8 cellular contexts compared by ENCODE assay signal in genomic region chr12:48157889-48158370, GRCh38. TPM values are rescaled to one million over a fixed set of nuclear protein-coding genes. Genes with fewer than 3 reads are reported as not detected.
DNase-seq lines count a peak whose midpoint lies in the region; FAIRE-seq and TF ChIP-seq lines count a peak whose summit lies in the region.

No MANE protein-coding gene starts in this region.

- H2AFZ ChIP-seq in GM23248: peak overlapping the region; percentile 99
- H2AFZ ChIP-seq in fibroblast of lung (ENCODE audit: low read length): peak overlapping the region; percentile 47
- H2AFZ ChIP-seq in smooth muscle cell (ENCODE audit: low read depth): peak overlapping the region; percentile 75

- H3F3A ChIP-seq in GM23248 (ENCODE audit: insufficient read depth) (no peaks in the 10 kb centered on the region), smooth muscle cell (ENCODE audit: low read depth) (no peaks in the 10 kb centered on the region)

- peaks cover 6% of the 10 kb centered on the region for H3K4me1 ChIP-seq in GM23248 (ENCODE audit: insufficient read depth)
- peaks cover 2% of the 10 kb centered on the region for H3K4me1 ChIP-seq in fibroblast of lung (ENCODE audit: control insufficient read depth, extremely low read depth, insufficient read depth, low read length)
- H3K4me1 ChIP-seq in smooth muscle cell (ENCODE audit: low read depth): peaks cover 10% of the 10 kb centered on the region

- H3K36me3 ChIP-seq in GM23248 (ENCODE audit: low read depth) (no peaks in the 10 kb centered on the region), fibroblast of lung (ENCODE audit: control insufficient read depth, insufficient read depth, low read length) (no peaks in the 10 kb centered on the region), smooth muscle cell (ENCODE audit: low read depth) (no peaks in the 10 kb centered on the region)

- H3K79me2 ChIP-seq in GM23248 (ENCODE audit: insufficient read depth) (peaks cover 37% of the 10 kb centered on the region), fibroblast of lung (ENCODE audit: control insufficient read depth, insufficient read depth, low read length) (peaks cover 11% of the 10 kb centered on the region), smooth muscle cell (ENCODE audit: low read depth) (peaks cover 16% of the 10 kb centered on the region)

- DNase-seq in GM23248 (no peak), SK-N-DZ (ENCODE audit: low spot score) (peak; percentile 12), fibroblast of lung (ENCODE audit: low read depth in 2 of 2) (no peak), smooth muscle cell (lab: John Stamatoyannopoulos, UW; ENCODE audit: unreplicated experiment) (no peak), HPDE6-E6E7 (ENCODE audit: extremely low spot score) (no peak), frontal cortex (ENCODE audit: low spot score in 2 of 2) (no peak), NCI-H82 treated with DMSO at 0.1 percent for 48 hours (lab: John Stamatoyannopoulos, UW; ENCODE audit: unreplicated experiment) (no peak)
- no peak for DNase-seq in stimulated activated CD4-positive, alpha-beta T cell treated with anti-CD3 and anti-CD28 coated beads, Interleukin-2, amount 100 ng/mL, for 48 hours

- H3K4me2 ChIP-seq in GM23248 (ENCODE audit: unreplicated experiment) (peak overlapping the region; percentile 97), fibroblast of lung (ENCODE audit: extremely low read depth, insufficient read depth, low read length) (peak overlapping the region; percentile 64), smooth muscle cell (peak overlapping the region; percentile 93)

- in situ Hi-C loops in GM23248 (cut with MboI): no loop called here

- peak overlapping the region; percentile 35 for H3K27ac ChIP-seq in GM23248
- peak overlapping the region; percentile 8 for H3K27ac ChIP-seq in fibroblast of lung (ENCODE audit: insufficient read depth, low read length)
- H3K27ac ChIP-seq in smooth muscle cell (ENCODE audit: low read depth): peak overlapping the region; percentile 27

- H3K27me3 ChIP-seq in GM23248 (replicated peaks; ENCODE audit: insufficient read depth): no peaks in the 10 kb centered on the region
- H3K27me3 ChIP-seq in fibroblast of lung (ENCODE audit: control insufficient read depth, insufficient read depth, low read length): no peaks in the 10 kb centered on the region
- no peaks in the 10 kb centered on the region for H3K27me3 ChIP-seq in smooth muscle cell (ENCODE audit: low read depth)

- H3K9me3 ChIP-seq in GM23248 (ENCODE audit: low read depth) (no peaks in the 10 kb centered on the region), fibroblast of lung (ENCODE audit: control insufficient read depth, insufficient read depth, low read depth, low read length) (no peaks in the 10 kb centered on the region), smooth muscle cell (replicated peaks; ENCODE audit: low read depth) (no peaks in the 10 kb centered on the region)

- TF ChIP-seq CTCF in fibroblast of lung (conservative IDR thresholded peaks at IDR 0.05 in 1 of 2, IDR thresholded peaks at IDR 0.05 in 1 of 2; ENCODE audit: low read depth in 1 of 2, low read length in 2 of 2): no peak
- TF ChIP-seq CTCF in smooth muscle cell (IDR thresholded peaks at IDR 0.05; ENCODE audit: borderline replicate concordance, insufficient read depth, poor library complexity, severe bottlenecking): no peak

- H3K9me2 ChIP-seq in GM23248 (ENCODE audit: insufficient read depth): no peaks in the 10 kb centered on the region

- H3K9ac ChIP-seq in GM23248: peak overlapping the region; percentile 85
- H3K9ac ChIP-seq in fibroblast of lung (ENCODE audit: insufficient read depth, low read length): no peak overlapping the region
- H3K9ac ChIP-seq in smooth muscle cell (ENCODE audit: low read depth): no peak overlapping the region

- WGBS in GM23248 (ENCODE audit: low coverage in 1 of 2, low lambda C conversion rate in 2 of 2, missing lambda C conversion rate in 2 of 2), 2 experiments: 49% methylated on average over 3 of the region's 3 CpGs
- 72% methylated on average over 3 of the region's 3 CpGs for WGBS in smooth muscle cell (ENCODE audit: low lambda C conversion rate)

- H3K4me3 ChIP-seq in GM23248: peak overlapping the region; percentile 93
- H3K4me3 ChIP-seq in fibroblast of lung (replicated peaks in 1 of 4; ENCODE audit: control extremely low read depth in 1 of 4, insufficient read depth in 1 of 4, low read depth in 3 of 4, low read length in 4 of 4): peak overlapping the region in 2 of 4 experiments; percentile 89 to 100
- H3K4me3 ChIP-seq in smooth muscle cell: peak overlapping the region; percentile 76

- FAIRE-seq in frontal cortex (lab: Jason Lieb, UNC): no peak

- H4K20me1 ChIP-seq in GM23248 (ENCODE audit: insufficient read depth) (no peaks in the 10 kb centered on the region), fibroblast of lung (ENCODE audit: control insufficient read depth, extremely low read depth, insufficient read depth, low read length) (no peaks in the 10 kb centered on the region), smooth muscle cell (ENCODE audit: low read depth) (no peaks in the 10 kb centered on the region)

RNA-seq across cellular contexts. Expression of gene ASB8, which starts 0.6 kb away (rescaled TPM):
- total RNA-seq in GM23248 (2014; rRNA removed; shearing (Covaris generic)): 27.3 and 41.5 TPM in 2 replicates
- polyA plus RNA-seq in GM23248 (2016; fragmentation: Nextera tagmentation; extraction: Ambion mirVana) (23.3 and 31.2 TPM in 2 replicates), fibroblast of lung (32.8 and 35.0 TPM in 2 replicates), smooth muscle cell (18.0 and 25.4 TPM in 2 replicates)
- 21.9 and 25.8 TPM in 2 replicates for polyA plus RNA-seq in SK-N-DZ (2014; cell fraction: cytosol; rRNA removed)
- polyA plus RNA-seq in SK-N-DZ (2014; cell fraction: nucleus; rRNA removed): 9.7 and 22.2 TPM in 2 replicates
- total RNA-seq in fibroblast of lung (13.1 and 23.8 TPM in 2 replicates), smooth muscle cell (26.9 and 31.1 TPM in 2 replicates), frontal cortex (37.1 TPM)
- polyA plus RNA-seq in fibroblast of lung (2012): 28.4 and 38.2 TPM in 2 replicates
- 25.0 and 25.3 TPM in 2 replicates for polyA minus RNA-seq in fibroblast of lung (ENCODE audit: low replicate concordance)

RNA-seq across cellular contexts. Expression of gene CCDC184, which starts 25.5 kb away (rescaled TPM):
- 1.0 and 1.7 TPM in 2 replicates for total RNA-seq in GM23248 (2014; rRNA removed; shearing (Covaris generic))
- polyA plus RNA-seq in GM23248 (2016; fragmentation: Nextera tagmentation; extraction: Ambion mirVana) (2.0 and 2.2 TPM in 2 replicates), fibroblast of lung (0.28 and 0.30 TPM in 2 replicates), smooth muscle cell (56.1 and 74.1 TPM in 2 replicates)
- polyA plus RNA-seq in SK-N-DZ (2014; cell fraction: cytosol; rRNA removed): 10.0 and 10.2 TPM in 2 replicates
- 4.2 and 6.4 TPM in 2 replicates for polyA plus RNA-seq in SK-N-DZ (2014; cell fraction: nucleus; rRNA removed)
- total RNA-seq in fibroblast of lung (under 0.01 and 0.17 TPM in 2 replicates), smooth muscle cell (23.7 and 36.6 TPM in 2 replicates), frontal cortex (18.8 TPM)
- 0.36 and 0.47 TPM in 2 replicates for polyA plus RNA-seq in fibroblast of lung (2012)
- 0.78 TPM in 1 of 2 replicates, not detected in the other for polyA minus RNA-seq in fibroblast of lung (ENCODE audit: low replicate concordance)

RNA-seq across cellular contexts. Expression of gene PFKM, which starts 38.8 kb away (rescaled TPM):
- total RNA-seq in GM23248 (2014; rRNA removed; shearing (Covaris generic)): 35.8 and 41.1 TPM in 2 replicates
- polyA plus RNA-seq in GM23248 (2016; fragmentation: Nextera tagmentation; extraction: Ambion mirVana) (27.6 and 28.8 TPM in 2 replicates), fibroblast of lung (87.6 and 88.4 TPM in 2 replicates), smooth muscle cell (37.1 and 38.3 TPM in 2 replicates)
- polyA plus RNA-seq in SK-N-DZ (2014; cell fraction: cytosol; rRNA removed): 112 and 127 TPM in 2 replicates
- 119 and 145 TPM in 2 replicates for polyA plus RNA-seq in SK-N-DZ (2014; cell fraction: nucleus; rRNA removed)
- total RNA-seq in fibroblast of lung (87.1 and 98.9 TPM in 2 replicates), smooth muscle cell (26.6 and 35.7 TPM in 2 replicates), frontal cortex (104 TPM)
- 64.1 and 66.1 TPM in 2 replicates for polyA plus RNA-seq in fibroblast of lung (2012)
- 106 and 147 TPM in 2 replicates for polyA minus RNA-seq in fibroblast of lung (ENCODE audit: low replicate concordance)

RNA-seq across cellular contexts. Expression of gene OR10AD1, which starts 45.2 kb away (rescaled TPM):
- not detected in 2 replicates for total RNA-seq in GM23248 (2014; rRNA removed; shearing (Covaris generic))
- polyA plus RNA-seq in GM23248 (2016; fragmentation: Nextera tagmentation; extraction: Ambion mirVana) (not detected in 2 replicates), fibroblast of lung (not detected in 2 replicates), smooth muscle cell (not detected in 2 replicates)
- not detected in 2 replicates for polyA plus RNA-seq in SK-N-DZ (2014; cell fraction: cytosol; rRNA removed)
- polyA plus RNA-seq in SK-N-DZ (2014; cell fraction: nucleus; rRNA removed): not detected in 2 replicates
- total RNA-seq in fibroblast of lung (not detected in 2 replicates), smooth muscle cell (not detected in 2 replicates), frontal cortex (not detected)
- polyA plus RNA-seq in fibroblast of lung (2012): not detected in 2 replicates
- not detected in 2 replicates for polyA minus RNA-seq in fibroblast of lung (ENCODE audit: low replicate concordance)

RNA-seq across cellular contexts. Expression of gene SENP1, which starts 52.1 kb away (rescaled TPM):
- total RNA-seq in GM23248 (2014; rRNA removed; shearing (Covaris generic)): 15.3 and 28.6 TPM in 2 replicates
- polyA plus RNA-seq in GM23248 (2016; fragmentation: Nextera tagmentation; extraction: Ambion mirVana): 6.1 and 6.7 TPM in 2 replicates
- 24.9 and 25.1 TPM in 2 replicates for polyA plus RNA-seq in SK-N-DZ (2014; cell fraction: cytosol; rRNA removed)
- 11.6 and 31.6 TPM in 2 replicates for polyA plus RNA-seq in SK-N-DZ (2014; cell fraction: nucleus; rRNA removed)
- 12.8 and 14.7 TPM in 2 replicates for total RNA-seq in fibroblast of lung
- 17.9 and 19.1 TPM in 2 replicates for polyA plus RNA-seq in fibroblast of lung
- polyA plus RNA-seq in fibroblast of lung (2012): 7.9 and 9.5 TPM in 2 replicates
- polyA minus RNA-seq in fibroblast of lung (ENCODE audit: low replicate concordance): 11.4 and 15.2 TPM in 2 replicates
- total RNA-seq in smooth muscle cell: 25.8 and 36.6 TPM in 2 replicates
- 6.7 and 7.6 TPM in 2 replicates for polyA plus RNA-seq in smooth muscle cell
- 39.1 TPM for total RNA-seq in frontal cortex

Comparison
In these comparisons a context has a peak if more than half of its experiments do, and no peak if none do; other contexts are left out.
1. H2AFZ ChIP-seq: peak in every context shown above with its lines; median percentile 99 in GM23248; 75 in smooth muscle cell; 47 in fibroblast of lung.